26 cellular contexts compared by ENCODE assay signal in the genomic region with DNA sequence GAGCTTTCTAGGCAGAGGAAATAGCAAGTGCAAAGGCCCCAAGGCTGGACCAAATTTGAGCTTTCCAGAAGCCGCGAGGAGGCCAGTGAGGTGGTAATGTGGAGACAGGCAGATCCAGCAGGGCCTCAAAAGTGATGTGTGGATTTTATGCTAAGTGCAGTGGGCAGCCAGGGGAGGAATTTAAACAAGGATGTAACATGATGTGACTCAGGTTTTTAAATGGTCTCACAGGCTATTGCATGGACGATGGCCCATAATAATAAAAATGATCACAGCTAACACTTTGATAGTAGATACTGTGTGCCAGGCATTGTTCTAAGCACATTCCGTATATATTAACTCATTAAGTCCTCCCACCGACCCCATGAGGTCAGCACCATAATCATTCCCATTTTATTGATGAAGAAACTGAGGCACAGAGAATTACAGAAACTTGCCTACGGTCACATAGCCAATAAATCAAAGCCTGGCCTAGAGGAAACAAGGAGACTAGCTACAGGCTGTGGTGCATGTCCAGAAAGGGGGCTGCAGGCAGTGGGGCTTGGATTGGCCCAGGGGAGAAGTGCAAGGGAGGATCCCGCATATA. TPM values are rescaled to one million over a fixed set of nuclear protein-coding genes. Genes with fewer than 3 reads are reported as not detected.
DNase-seq lines count a peak whose midpoint lies in the region; ATAC-seq, FAIRE-seq and TF ChIP-seq lines count a peak whose summit lies in the region.
"Had no signal": no experiment of that assay in that cellular context is flagged by ENCODE, and none has a peak within 500 bp of the region (broad histone marks: within the 10 kb centered on the region; RNA-seq: fewer than 3 reads in every experiment).

No MANE protein-coding gene starts in this region.

- H3K4me3 Mint-ChIP-seq in astrocyte (ENCODE audit: unreplicated experiment) (no peak overlapping the region), nephron progenitor cell (no peak overlapping the region)
- H3K4me3 Mint-ChIP-seq: activated CD4-positive, alpha-beta T cell treated with anti-CD3 and anti-CD28 coated beads for 36 hours; naive thymus-derived CD4-positive, alpha-beta T cell had no signal

- peak overlapping the region; percentile 56; the same call in 2 of the 3 replicates for H3K4me2 ChIP-seq in A549
- no peak overlapping the region for H3K4me2 ChIP-seq in astrocyte (ENCODE audit: low read length)

- H3K4me3 ChIP-seq in A549: no peak overlapping the region
- no peak overlapping the region for H3K4me3 ChIP-seq in HEK293 (ENCODE audit: low read depth, low read length)
- no peak overlapping the region for H3K4me3 ChIP-seq in astrocyte (ENCODE audit: insufficient read depth, low read depth, low read length)
- H3K4me3 ChIP-seq in foreskin fibroblast (ENCODE audit: low read depth in 1 of 2, low read length in 2 of 2): no peak overlapping the region
- H3K4me3 ChIP-seq: prostate gland had no signal

- WGBS in A549 (ENCODE audit: missing lambda C conversion rate): 82% methylated on average over 7 of the region's 7 CpGs

- H3K27ac ChIP-seq in A549 (peak overlapping the region; percentile 63 to 82; a peak in 5 of 6 replicates), HEK293 (ENCODE audit: extremely low read depth, low read depth, low read length) (no peak overlapping the region), astrocyte (ENCODE audit: low read depth, low read length) (no peak overlapping the region)
- H3K27ac ChIP-seq: prostate gland had no signal

- FAIRE-seq in A549 (lab: Jason Lieb, UNC) (no peak), astrocyte (lab: Jason Lieb, UNC) (no peak)
- FAIRE-seq: endometrium, kidney, small intestine had no signal

- H3K36me3 ChIP-seq in HEK293 (ENCODE audit: control insufficient read depth in 2 of 2, insufficient read depth in 1 of 2, low read length in 2 of 2) (no peaks in the 10 kb centered on the region), astrocyte (ENCODE audit: insufficient read depth, low read length) (no peaks in the 10 kb centered on the region)
- H3K36me3 ChIP-seq: prostate gland had no signal

- no peak for TF ChIP-seq POLR2A in A549 (IDR thresholded peaks at IDR 0.05; ENCODE audit: low read length)

- no peak for TF ChIP-seq RAD21 in A549 (conservative IDR thresholded peaks at IDR 0.05 in 1 of 2, IDR thresholded peaks at IDR 0.05 in 1 of 2)

- POLR2A ChIA-PET in A549 (lab: Yijun Ruan, JAX) (interaction anchor here (2.3 kb wide), 1 partner anchor 18 kb away, joined by 17 read pairs; the partner anchor contains the start of gene PREX1), HEK293 (lab: Yijun Ruan, JAX) (no interaction called here)

- H3K4me1 Mint-ChIP-seq in astrocyte (ENCODE audit: low read depth, unreplicated experiment) (peaks cover 9% of the 10 kb centered on the region), nephron progenitor cell (peaks cover 25% of the 10 kb centered on the region)

- no peaks in the 10 kb centered on the region for H3K9me3 Mint-ChIP-seq in astrocyte (ENCODE audit: unreplicated experiment)
- no peaks in the 10 kb centered on the region for H3K9me3 Mint-ChIP-seq in nephron progenitor cell

- H3K79me2 ChIP-seq in astrocyte (ENCODE audit: insufficient read depth, low read length): no peaks in the 10 kb centered on the region

- no peak for TF ChIP-seq EP300 in A549 (IDR thresholded peaks at IDR 0.05)

- H3K9ac ChIP-seq in astrocyte (ENCODE audit: low read length): no peak overlapping the region

- no peak overlapping the region for H2AFZ ChIP-seq in astrocyte (ENCODE audit: low read depth, low read length)

- ATAC-seq in A549 (no peak), HG02840 (IDR thresholded peaks at IDR 0.05; ENCODE audit: low FRiP score, unreplicated experiment) (no peak)
- ATAC-seq: Right ventricle myocardium inferior had no signal

- no peaks in the 10 kb centered on the region for H3K36me3 Mint-ChIP-seq in astrocyte (ENCODE audit: low read depth, unreplicated experiment)
- no peaks in the 10 kb centered on the region for H3K36me3 Mint-ChIP-seq in nephron progenitor cell (ENCODE audit: low read depth)
- H3K36me3 Mint-ChIP-seq: CD4-positive, CD25-positive, alpha-beta regulatory T cell; naive thymus-derived CD4-positive, alpha-beta T cell had no signal

- peaks cover 3% of the 10 kb centered on the region for H3K27me3 ChIP-seq in astrocyte (ENCODE audit: insufficient read depth, low read length)

- H3K9me3 ChIP-seq in A549 (no peaks in the 10 kb centered on the region), HEK293 (ENCODE audit: control insufficient read depth, insufficient read depth, low read depth, low read length) (no peaks in the 10 kb centered on the region), astrocyte (ENCODE audit: insufficient read depth, low read depth, low read length) (no peaks in the 10 kb centered on the region)
- H3K9me3 ChIP-seq: prostate gland had no signal

- TF ChIP-seq CTCF in A549 (IDR thresholded peaks at IDR 0.05) (no peak), HEK293 (tag by site-specific recombination; IDR thresholded peaks at IDR 0.05) (no peak), astrocyte (IDR thresholded peaks at IDR 0.05; ENCODE audit: insufficient read depth, low read depth, low read length) (no peak), foreskin fibroblast (IDR thresholded peaks at IDR 0.05; ENCODE audit: low read depth, low read length) (no peak), nephron progenitor cell (IDR thresholded peaks at IDR 0.05) (no peak)

- DNase-seq in A549 (ENCODE audit: low read depth in 1 of 2, low spot score in 1 of 2) (no peak), astrocyte (ENCODE audit: low read depth) (peak; percentile 54), foreskin fibroblast (peak; percentile 37 to 61), DMS53 treated with DMSO at 0.1 percent for 48 hours (lab: John Stamatoyannopoulos, UW; ENCODE audit: unreplicated experiment) (no peak), occipital lobe (lab: John Stamatoyannopoulos, UW) (no peak), nephron progenitor cell (no peak)
- DNase-seq: activated CD4-positive, alpha-beta T cell treated with anti-CD3 and anti-CD28 coated beads for 36 hours; activated CD8-positive, alpha-beta memory T cell treated with anti-CD3 and anti-CD28 coated beads, Interleukin-2, amount 50 U/mL, for 4 hours; activated gamma-delta T cell treated with Interleukin-2 at 50 U/mL for 16 hours; cerebellar nuclear complex; DMS153; foreskin melanocyte; kidney; mesenchymal stem cell; naive thymus-derived CD4-positive, alpha-beta T cell; NCI-H1092 treated with DMSO at 0.1 percent for 48 hours; NCI-H2081 treated with DMSO at 0.1 percent for 48 hours; NCI-H446 treated with DMSO at 0.1 percent for 48 hours; small intestine; stimulated activated CD4-positive, alpha-beta T cell treated with anti-CD3 and anti-CD28 coated beads, Interleukin-2, amount 100 ng/mL, for 48 hours had no signal

- H3K27me3 Mint-ChIP-seq in astrocyte (ENCODE audit: low read depth, unreplicated experiment) (peaks cover 14% of the 10 kb centered on the region), nephron progenitor cell (ENCODE audit: low read depth, poor library complexity) (peaks cover 32% of the 10 kb centered on the region)
- H3K27me3 Mint-ChIP-seq: activated CD4-positive, alpha-beta T cell treated with anti-CD3 and anti-CD28 coated beads for 36 hours had no signal

- H3K27ac Mint-ChIP-seq in astrocyte (ENCODE audit: unreplicated experiment): no peak overlapping the region
- H3K27ac Mint-ChIP-seq in nephron progenitor cell: no peak overlapping the region
- H3K27ac Mint-ChIP-seq: naive thymus-derived CD4-positive, alpha-beta T cell had no signal

- CTCF ChIA-PET in A549 (lab: Yijun Ruan, JAX): interaction anchor here (0.8 to 2.6 kb wide), 4 partner anchors 18 to 188 kb away, joined by 3 to 13 read pairs (median 6); partner anchors contain the start of gene PREX1
- CTCF ChIA-PET in HEK293 (lab: Yijun Ruan, JAX): no interaction called here

- H4K20me1 ChIP-seq in astrocyte (ENCODE audit: insufficient read depth, low read length): no peaks in the 10 kb centered on the region

- H3K4me1 ChIP-seq in A549 (peaks cover 55% of the 10 kb centered on the region), HEK293 (ENCODE audit: control insufficient read depth, insufficient read depth, low read length) (no peaks in the 10 kb centered on the region), astrocyte (ENCODE audit: insufficient read depth, low read length) (peaks cover 20% of the 10 kb centered on the region)
- H3K4me1 ChIP-seq: prostate gland had no signal

TF ChIP-seq in A549, 52 proteins besides CTCF, POLR2A, EP300 and RAD21 (continues in another document):
- TF ChIP-seq JUN (IDR thresholded peaks at IDR 0.05) (no peak), CEBPB (IDR thresholded peaks at IDR 0.05) (no peak), KDM5A (IDR thresholded peaks at IDR 0.05) (no peak), EHF (CRISPR knock-in tag; IDR thresholded peaks at IDR 0.05) (no peak), CHD4 (IDR thresholded peaks at IDR 0.05; ENCODE audit: borderline replicate concordance) (no peak), FOSL2 (IDR thresholded peaks at IDR 0.05) (no peak), FOSL2 (CRISPR knock-in tag; IDR thresholded peaks at IDR 0.05) (no peak)

TF ChIP-seq in HEK293, 187 proteins besides CTCF, POLR2A, EP300 and RAD21 (continues in another document):
- TF ChIP-seq, protein P1, sequence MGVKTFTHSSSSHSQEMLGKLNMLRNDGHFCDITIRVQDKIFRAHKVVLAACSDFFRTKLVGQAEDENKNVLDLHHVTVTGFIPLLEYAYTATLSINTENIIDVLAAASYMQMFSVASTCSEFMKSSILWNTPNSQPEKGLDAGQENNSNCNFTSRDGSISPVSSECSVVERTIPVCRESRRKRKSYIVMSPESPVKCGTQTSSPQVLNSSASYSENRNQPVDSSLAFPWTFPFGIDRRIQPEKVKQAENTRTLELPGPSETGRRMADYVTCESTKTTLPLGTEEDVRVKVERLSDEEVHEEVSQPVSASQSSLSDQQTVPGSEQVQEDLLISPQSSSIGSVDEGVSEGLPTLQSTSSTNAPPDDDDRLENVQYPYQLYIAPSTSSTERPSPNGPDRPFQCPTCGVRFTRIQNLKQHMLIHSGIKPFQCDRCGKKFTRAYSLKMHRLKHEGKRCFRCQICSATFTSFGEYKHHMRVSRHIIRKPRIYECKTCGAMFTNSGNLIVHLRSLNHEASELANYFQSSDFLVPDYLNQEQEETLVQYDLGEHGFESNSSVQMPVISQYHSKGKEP (tag by site-specific recombination; IDR thresholded peaks at IDR 0.05): no peak

RNA-seq across cellular contexts. Expression of gene PREX1, which starts 18.0 kb away (rescaled TPM):
- polyA plus RNA-seq in A549 (2011; rRNA removed) (3.6 and 4.3 TPM in 2 replicates), A549 (2017; fragmentation: RNase III; extraction: RNeasy Plus Mini Kit Qiagen cat#74134 plus additional on column Dnase treatment) (4.2 to 5.2 TPM (median 5.0 TPM) in 3 replicates)
- 9.7 and 13.2 TPM in 2 replicates for polyA plus RNA-seq in A549 (2012; cell fraction: cytosol; rRNA removed)
- 19.4 and 21.9 TPM in 2 replicates for polyA plus RNA-seq in A549 (2012; cell fraction: nucleus; rRNA removed)
- 5.0 and 5.5 TPM in 2 replicates for polyA minus RNA-seq in A549 (2011; rRNA and poly(A)+ RNA removed)
- total RNA-seq in astrocyte (2.0 and 3.5 TPM in 2 replicates), occipital lobe (21.1 TPM)

Comparison
In these comparisons a context has a peak if more than half of its experiments do, and no peak if none do; other contexts are left out.
1. DNase-seq: peak in astrocyte (single experiment) and foreskin fibroblast (2 of 2); none in A549 (0 of 2), DMS53 treated with DMSO at 0.1 percent for 48 hours (single experiment), occipital lobe (single experiment) and nephron progenitor cell (single experiment).
2. H3K27ac ChIP-seq: peak in A549 (2 of 2); none in HEK293 (single experiment) and astrocyte (single experiment).